23 cellular contexts compared by ENCODE assay signal in the genomic region with DNA sequence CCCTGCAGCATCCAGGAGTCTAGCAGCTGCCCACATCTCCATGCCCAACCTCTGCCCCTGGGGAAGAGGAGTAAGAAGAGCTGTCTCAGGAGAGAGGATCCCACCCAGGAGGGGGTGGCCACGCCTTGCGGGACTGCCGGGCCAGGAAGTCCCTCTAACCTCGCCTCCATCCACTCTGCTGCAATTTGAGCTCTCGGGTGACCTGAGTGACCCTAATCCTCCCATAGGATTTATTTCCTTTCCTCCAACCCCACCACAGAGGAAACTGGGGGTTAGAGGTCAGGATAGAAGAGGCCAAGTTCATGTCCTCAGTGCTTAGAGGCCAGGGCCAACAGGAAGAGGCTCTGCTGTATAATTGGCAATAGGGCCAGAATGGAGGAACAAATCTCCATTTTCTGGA. TPM values are rescaled to one million over a fixed set of nuclear protein-coding genes. Genes with fewer than 3 reads are reported as not detected.
A peak's percentile ranks its signal among the peaks of the same experiment; 100 is the strongest.
DNase-seq lines count a peak whose midpoint lies in the region; ATAC-seq, FAIRE-seq and TF ChIP-seq lines count a peak whose summit lies in the region.
"Had no signal": no experiment of that assay in that cellular context is flagged by ENCODE, and none has a peak within 500 bp of the region (broad histone marks: within the 10 kb centered on the region; RNA-seq: fewer than 3 reads in every experiment).

No MANE protein-coding gene starts in this region.

- no peaks in the 10 kb centered on the region for H3K4me1 ChIP-seq in colonic mucosa
- H3K4me1 ChIP-seq: SJSA1 had no signal

- TF ChIP-seq CTCF in neural crest cell (conservative IDR thresholded peaks at IDR 0.05) = no peak
- TF ChIP-seq CTCF in colonic mucosa (IDR thresholded peaks at IDR 0.05) = no peak

- H3K9ac ChIP-seq in colonic mucosa (ENCODE audit: low read depth in 2 of 2, low read length in 2 of 2) = no peak overlapping the region

- H3K4me3 ChIP-seq in colonic mucosa = no peak overlapping the region
- H3K4me3 ChIP-seq: SJSA1 had no signal

- H3K27ac ChIP-seq in colonic mucosa = no peak overlapping the region
- no peak overlapping the region for H3K27ac ChIP-seq in caudate nucleus (ENCODE audit: low read depth, low read length)
- H3K27ac ChIP-seq: 22Rv1, SJSA1 had no signal

- no peaks in the 10 kb centered on the region for H3K36me3 ChIP-seq in colonic mucosa
- H3K36me3 ChIP-seq: SJSA1 had no signal

- FAIRE-seq in HTR-8/SVneo (lab: Jason Lieb, UNC) (peak; percentile 51), RCC 7860 (lab: Jason Lieb, UNC) (no peak)
- FAIRE-seq: GM18507, H54 had no signal

- ATAC-seq in left ventricle myocardium superior = peak; percentile 40

- H3K27ac Mint-ChIP-seq in neural crest cell (ENCODE audit: unreplicated experiment) = no peak overlapping the region
- H3K27ac Mint-ChIP-seq: B cell had no signal

- peak overlapping the region; percentile 71 for H3K4me3 Mint-ChIP-seq in neural crest cell
- H3K4me3 Mint-ChIP-seq: B cell had no signal

- H3K9me3 Mint-ChIP-seq in neural crest cell = no peaks in the 10 kb centered on the region

- H3K27me3 ChIP-seq in colonic mucosa = peaks cover 26% of the 10 kb centered on the region

- H3K4me1 Mint-ChIP-seq in neural crest cell = peaks cover 70% of the 10 kb centered on the region

- H3K9me3 ChIP-seq in colonic mucosa = no peaks in the 10 kb centered on the region

- H3K36me3 Mint-ChIP-seq in neural crest cell (ENCODE audit: low read depth) = no peaks in the 10 kb centered on the region

- DNase-seq in NCI-H524 (lab: John Stamatoyannopoulos, UW) = peak; percentile 43 to 67
- DNase-seq in NCI-H524 treated with DMSO at 0.1 percent for 48 hours (lab: John Stamatoyannopoulos, UW) = no peak
- DNase-seq in HTR-8/SVneo (ENCODE audit: insufficient read length, low spot score) = no peak
- peak; percentile 42 for DNase-seq in left ventricle myocardium superior
- peak; percentile 34 for DNase-seq in neural crest cell (ENCODE audit: low read depth, low spot score)
- no peak for DNase-seq in colonic mucosa
- DNase-seq in caudate nucleus (lab: John Stamatoyannopoulos, UW) = no peak
- no peak for DNase-seq in RCC 7860 (ENCODE audit: low spot score)
- DNase-seq: DMS153, DND-41, Karpas-422, NCI-H1092 treated with DMSO at 0.1 percent for 48 hours, NCI-H1436, NCI-H187, NCI-H2081 treated with DMSO at 0.1 percent for 48 hours, NCI-H345, NCI-H510A treated with DMSO at 0.1 percent for 48 hours, NCI-H774 had no signal

- H3K27me3 Mint-ChIP-seq in neural crest cell (ENCODE audit: low read depth) = peaks cover 43% of the 10 kb centered on the region

- intact Hi-C loops in left ventricle myocardium superior (cut with micrococcal nuclease) (no loop called here), colonic mucosa (cut with DNase I) (no loop called here)

RNA-seq across cellular contexts. Expression of gene NGFR, which starts 22.6 kb away (rescaled TPM):
- total RNA-seq in left ventricle myocardium superior = 4.1 TPM
- 322 and 334 TPM in 2 replicates for total RNA-seq in neural crest cell
- 1 to 10 TPM in 1 of 2 donors, under 1 TPM in 1; 0.49 to 2.7 TPM for total RNA-seq in colonic mucosa

RNA-seq across cellular contexts. Expression of gene PHB1, which starts 57.8 kb away (rescaled TPM):
- total RNA-seq in left ventricle myocardium superior (245 TPM), neural crest cell (248 and 256 TPM in 2 replicates), colonic mucosa (100 to 1,000 TPM; 229 to 487 TPM)

Comparison
In these comparisons a context has a peak if more than half of its experiments do, and no peak if none do; other contexts are left out.
1. DNase-seq: peak in NCI-H524 (2 of 2), left ventricle myocardium superior (single experiment) and neural crest cell (single experiment); none in NCI-H524 treated with DMSO at 0.1 percent for 48 hours (single experiment), HTR-8/SVneo (single experiment), colonic mucosa (single experiment), caudate nucleus (0 of 61) and RCC 7860 (single experiment).
2. RNA of gene NGFR, which starts 22.6 kb away (total RNA-seq): 322 to 334 TPM in neural crest cell; 4.1 TPM in left ventricle myocardium superior (single experiment) and 0.49 to 2.7 TPM in colonic mucosa; every median in the first group is over 10 times any median in the second.